ENCODE assay signal across 10 cellular contexts in genomic region chr19:57748029-57748428, GRCh38. TPM values are rescaled to one million over a fixed set of nuclear protein-coding genes. Genes with fewer than 3 reads are reported as not detected.
DNase-seq lines count a peak whose midpoint lies in the region; ATAC-seq and TF ChIP-seq lines count a peak whose summit lies in the region.
"Had no signal": no experiment of that assay in that cellular context is flagged by ENCODE, and none has a peak within 500 bp of the region (broad histone marks: within the 10 kb centered on the region; RNA-seq: fewer than 3 reads in every experiment).

No MANE protein-coding gene starts in this region.

- peaks cover 39% of the 10 kb centered on the region for H3K36me3 ChIP-seq in CD4-positive, alpha-beta memory T cell (ENCODE audit: insufficient read depth, low read length)
- peaks cover 43 to 50% of the 10 kb centered on the region in 2 donors for H3K36me3 ChIP-seq in duodenal mucosa (ENCODE audit: control insufficient read depth in 1 of 2, insufficient read depth in 2 of 2, low read length in 2 of 2)
- H3K36me3 ChIP-seq in uterus, result no peaks in the 10 kb centered on the region

- H3K4me1 Mint-ChIP-seq in CD4-positive, alpha-beta memory T cell, result peaks cover 15 to 37% (median 31%) of the 10 kb centered on the region in 4 donors
- peaks cover 15% of the 10 kb centered on the region for H3K4me1 Mint-ChIP-seq in nephron

- peak overlapping the region; percentile 23 to 98 (median 88) for H3K4me3 Mint-ChIP-seq in CD4-positive, alpha-beta memory T cell
- peak overlapping the region; percentile 85 to 93 (median 91) for H3K4me3 Mint-ChIP-seq in nephron

- H3K27ac ChIP-seq in CD4-positive, alpha-beta memory T cell (ENCODE audit: low read depth, low read length), result no peak overlapping the region
- H3K27ac ChIP-seq in duodenal mucosa (ENCODE audit: low read depth, low read length) (no peak overlapping the region), uterus (no peak overlapping the region)

- no peaks in the 10 kb centered on the region for H3K27me3 Mint-ChIP-seq in CD4-positive, alpha-beta memory T cell
- peaks cover 5% of the 10 kb centered on the region for H3K27me3 Mint-ChIP-seq in nephron (ENCODE audit: low read depth)

- H3K4me3 ChIP-seq in CD4-positive, alpha-beta memory T cell (ENCODE audit: low read length in 2 of 2), result peak overlapping the region; percentile 78 to 87
- peak overlapping the region; percentile 84 for H3K4me3 ChIP-seq in NB4 (ENCODE audit: low read depth, low read length)
- peak overlapping the region; percentile 96 to 99 for H3K4me3 ChIP-seq in duodenal mucosa (ENCODE audit: low read depth in 1 of 2, low read length in 2 of 2)
- H3K4me3 ChIP-seq in uterus, result no peak overlapping the region

- POLR2A ChIA-PET in CD4-positive, alpha-beta memory T cell (lab: Charles Lee; ENCODE audit: partially characterized antibody), result interaction anchor here (0.9 to 2.8 kb wide), 7 partner anchors 20 to 403 kb away, joined by 3 to 22 read pairs (median 7); partner anchors contain the start of genes ZNF211, ZNF329, ZNF586 and ZNF671

- H3K9me3 ChIP-seq in CD4-positive, alpha-beta memory T cell (ENCODE audit: control insufficient read depth in 1 of 2, low read length in 2 of 2), result peaks cover 0 to 43% of the 10 kb centered on the region in 2 donors
- H3K9me3 ChIP-seq in duodenal mucosa (ENCODE audit: control insufficient read depth in 1 of 2, low read length in 2 of 2), result peaks cover 39 to 47% of the 10 kb centered on the region in 2 donors
- peaks cover 0 to 62% of the 10 kb centered on the region in 2 donors for H3K9me3 ChIP-seq in uterus

- CTCF ChIA-PET in CD4-positive, alpha-beta memory T cell (lab: Charles Lee; ENCODE audit: partially characterized antibody), result no interaction called here

- no peaks in the 10 kb centered on the region for H3K27me3 ChIP-seq in CD4-positive, alpha-beta memory T cell (ENCODE audit: insufficient read depth, low read length)
- H3K27me3 ChIP-seq in duodenal mucosa (ENCODE audit: control insufficient read depth in 1 of 2, insufficient read depth in 2 of 2, low read length in 2 of 2) (no peaks in the 10 kb centered on the region), uterus (no peaks in the 10 kb centered on the region)

- no peak for ATAC-seq in HG03378 (IDR thresholded peaks at IDR 0.05; ENCODE audit: unreplicated experiment)

- no peak for DNase-seq in CD4-positive, alpha-beta memory T cell
- DNase-seq in NB4 (ENCODE audit: low read depth), result no peak
- no peak for DNase-seq in central memory CD4-positive, alpha-beta T cell
- no peak for DNase-seq in OCI-M1 (lab: John Stamatoyannopoulos, UW)
- DNase-seq in uterus, result no peak
- DNase-seq: NCI-H146; stimulated activated CD4-positive, alpha-beta T cell treated with anti-CD3 and anti-CD28 coated beads, Interleukin-15, amount 100 ng/mL, for 24 hours had no signal

- H3K9me3 Mint-ChIP-seq in CD4-positive, alpha-beta memory T cell, result peaks cover 0 to 65% (median 56%) of the 10 kb centered on the region in 8 donors
- peaks cover 65% of the 10 kb centered on the region for H3K9me3 Mint-ChIP-seq in nephron

- TF ChIP-seq POLR2A in NB4 (IDR thresholded peaks at IDR 0.05; ENCODE audit: extremely low read depth, insufficient read length) (no peak), uterus (IDR thresholded peaks at IDR 0.05) (no peak)

- H3K27ac Mint-ChIP-seq in CD4-positive, alpha-beta memory T cell, result peak overlapping the region in 3 of 7 donors; percentile 29 to 57 (median 46)
- no peak overlapping the region for H3K27ac Mint-ChIP-seq in nephron

- TF ChIP-seq CTCF in NB4 (IDR thresholded peaks at IDR 0.05; ENCODE audit: low read depth, low read length) (no peak), nephron (IDR thresholded peaks at IDR 0.05; ENCODE audit: unreplicated experiment in 3 of 3) (no peak), uterus (IDR thresholded peaks at IDR 0.05) (no peak)

- peaks cover 57 to 59% of the 10 kb centered on the region in 2 donors for H3K36me3 Mint-ChIP-seq in CD4-positive, alpha-beta memory T cell
- H3K36me3 Mint-ChIP-seq in nephron (ENCODE audit: low read depth), result peaks cover 67% of the 10 kb centered on the region

- H3K4me1 ChIP-seq in CD4-positive, alpha-beta memory T cell (ENCODE audit: insufficient read depth, low read length), result peaks cover 18% of the 10 kb centered on the region
- H3K4me1 ChIP-seq in duodenal mucosa (ENCODE audit: control insufficient read depth in 1 of 2, insufficient read depth in 2 of 2, low read length in 2 of 2), result peaks cover 10 to 18% of the 10 kb centered on the region in 2 donors
- H3K4me1 ChIP-seq in uterus, result no peaks in the 10 kb centered on the region

- no peak overlapping the region for H3K9ac ChIP-seq in duodenal mucosa (ENCODE audit: low read depth in 1 of 2, low read length in 2 of 2)

- intact Hi-C loops in CD4-positive, alpha-beta memory T cell (cut with micrococcal nuclease), result loop anchor here (5.0 to 10.0 kb wide), 2 partner anchors 254 to 313 kb away; partner anchors contain the start of genes ZNF606 and ZNF749
- intact Hi-C loops in uterus (cut with DNase I; ENCODE audit: low total_unique reads), result no loop called here

RNA-seq across cellular contexts. Expression of gene ZNF776, which starts 1.4 kb away (rescaled TPM):
- total RNA-seq in CD4-positive, alpha-beta memory T cell, result 10 to 100 TPM; 38.9 to 40.9 TPM
- 1 to 10 TPM; 3.3 to 5.7 TPM for polyA plus RNA-seq in CD4-positive, alpha-beta memory T cell
- total RNA-seq in uterus, result 10 to 100 TPM in 3 of 4 donors, under 1 TPM in 1; 0.29 to 34.4 (median 17.9) TPM

RNA-seq across cellular contexts. Expression of gene ZNF671, which starts 20.6 kb away (rescaled TPM):
- 10 to 100 TPM; 32.3 to 33.0 TPM for total RNA-seq in CD4-positive, alpha-beta memory T cell
- polyA plus RNA-seq in CD4-positive, alpha-beta memory T cell, result 10 to 100 TPM; 18.1 to 24.0 TPM
- total RNA-seq in uterus, result 10 to 100 TPM in 1 of 4 donors, 1 to 10 TPM in 2, under 1 TPM in 1; 0.88 to 20.2 (median 3.4) TPM

RNA-seq across cellular contexts. Expression of gene ZNF586, which starts 21.4 kb away (rescaled TPM):
- total RNA-seq in CD4-positive, alpha-beta memory T cell, result 10 to 100 TPM; 46.4 to 51.7 TPM
- 10 to 100 TPM; 15.0 to 23.8 TPM for polyA plus RNA-seq in CD4-positive, alpha-beta memory T cell
- total RNA-seq in uterus, result 10 to 100 TPM in 2 of 4 donors, 1 to 10 TPM in 2; 4.6 to 42.0 (median 16.1) TPM

RNA-seq across cellular contexts. Expression of gene ZNF154, which starts 39.0 kb away (rescaled TPM):
- 1 to 10 TPM; 6.7 to 7.2 TPM for total RNA-seq in CD4-positive, alpha-beta memory T cell
- polyA plus RNA-seq in CD4-positive, alpha-beta memory T cell, result 1 to 10 TPM in 1 of 2 donors, not detected in 1; 2.4 TPM
- 10 to 100 TPM in 1 of 4 donors, 1 to 10 TPM in 2, under 1 TPM in 1; 0.88 to 27.4 (median 1.5) TPM for total RNA-seq in uterus

Comparison
In these comparisons a context has a peak if more than half of its experiments do, and no peak if none do; other contexts are left out.
1. H3K4me3 ChIP-seq: peak in CD4-positive, alpha-beta memory T cell (2 of 2), NB4 (single experiment) and duodenal mucosa (2 of 2); none in uterus (0 of 2).